ENCODE assay signal across 12 cellular contexts in the genomic region with DNA sequence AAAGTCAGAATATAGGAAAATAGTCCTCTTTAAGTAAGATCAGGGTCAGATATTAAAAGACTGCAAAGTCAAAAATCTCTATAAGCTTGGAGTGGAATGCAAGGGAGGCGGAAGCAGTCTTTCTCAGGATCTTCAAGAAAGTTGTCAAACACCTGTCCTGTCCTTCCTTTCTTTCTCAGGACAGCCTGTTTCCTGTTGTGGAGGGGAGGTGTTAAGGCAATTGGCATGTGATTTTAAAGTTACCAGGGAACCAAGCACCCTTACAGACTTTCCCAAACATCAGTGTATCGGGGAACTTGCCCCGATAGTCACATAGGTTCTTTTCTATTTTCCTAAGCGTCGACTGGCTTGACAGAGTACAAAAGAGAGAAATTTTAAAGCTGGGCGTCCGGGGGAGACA. TPM values are rescaled to one million over a fixed set of nuclear protein-coding genes. Genes with fewer than 3 reads are reported as not detected.
DNase-seq lines count a peak whose midpoint lies in the region; ATAC-seq and TF ChIP-seq lines count a peak whose summit lies in the region.
"Had no signal": no experiment of that assay in that cellular context is flagged by ENCODE, and none has a peak within 500 bp of the region (broad histone marks: within the 10 kb centered on the region; RNA-seq: fewer than 3 reads in every experiment).

No MANE protein-coding gene starts in this region.

- H3K9me3 Mint-ChIP-seq in stimulated activated naive CD8-positive, alpha-beta T cell treated with anti-CD3 and anti-CD28 coated beads, Interleukin-15, Interleukin-2, amounts not matched to agents 100 ng/mL and 50 ng/mL, for 24 hours: no peaks in the 10 kb centered on the region
- no peaks in the 10 kb centered on the region for H3K9me3 Mint-ChIP-seq in activated T-helper 17 cell treated with anti-CD3 and anti-CD28 coated beads, Interleukin-2, amount 50 U/mL, for 72 hours

- H3K4me1 ChIP-seq in iPS-20b (ENCODE audit: insufficient read depth, low read length): peaks cover 29% of the 10 kb centered on the region; the same call in 1 of the 2 replicates
- H3K4me1 ChIP-seq in testis: peaks cover 19% of the 10 kb centered on the region

- peak overlapping the region; percentile 83 for H3K9ac ChIP-seq in iPS-20b (ENCODE audit: low read depth, low read length)

- peaks cover 41% of the 10 kb centered on the region for H3K4me1 Mint-ChIP-seq in stimulated activated naive CD8-positive, alpha-beta T cell treated with anti-CD3 and anti-CD28 coated beads, Interleukin-15, Interleukin-2, amounts not matched to agents 100 ng/mL and 50 ng/mL, for 24 hours (ENCODE audit: low read depth)
- peaks cover 20% of the 10 kb centered on the region for H3K4me1 Mint-ChIP-seq in activated T-helper 17 cell treated with anti-CD3 and anti-CD28 coated beads, Interleukin-2, amount 50 U/mL, for 72 hours

- no peak overlapping the region for H3K27ac Mint-ChIP-seq in stimulated activated naive CD8-positive, alpha-beta T cell treated with anti-CD3 and anti-CD28 coated beads, Interleukin-15, Interleukin-2, amounts not matched to agents 100 ng/mL and 50 ng/mL, for 24 hours
- H3K27ac Mint-ChIP-seq in activated T-helper 17 cell treated with anti-CD3 and anti-CD28 coated beads, Interleukin-2, amount 50 U/mL, for 72 hours: peak overlapping the region; percentile 52

- intact Hi-C loops in testis (cut with DNase I; ENCODE audit: low total_unique reads): no loop called here

- no peaks in the 10 kb centered on the region for H3K27me3 Mint-ChIP-seq in stimulated activated naive CD8-positive, alpha-beta T cell treated with anti-CD3 and anti-CD28 coated beads, Interleukin-15, Interleukin-2, amounts not matched to agents 100 ng/mL and 50 ng/mL, for 24 hours
- H3K27me3 Mint-ChIP-seq in activated T-helper 17 cell treated with anti-CD3 and anti-CD28 coated beads, Interleukin-2, amount 50 U/mL, for 72 hours: no peaks in the 10 kb centered on the region

- no peak for TF ChIP-seq CTCF in testis (IDR thresholded peaks at IDR 0.05)

- peaks cover 24% of the 10 kb centered on the region for H3K36me3 Mint-ChIP-seq in stimulated activated naive CD8-positive, alpha-beta T cell treated with anti-CD3 and anti-CD28 coated beads, Interleukin-15, Interleukin-2, amounts not matched to agents 100 ng/mL and 50 ng/mL, for 24 hours (ENCODE audit: low read depth)
- H3K36me3 Mint-ChIP-seq in activated T-helper 17 cell treated with anti-CD3 and anti-CD28 coated beads, Interleukin-2, amount 50 U/mL, for 72 hours (ENCODE audit: low read depth): peaks cover 48% of the 10 kb centered on the region

- WGBS in testis, 2 donors: 82 to 85% methylated on average over 7 of the region's 7 CpGs

- TF ChIP-seq POLR2A in testis (IDR thresholded peaks at IDR 0.05): no peak

- H3K27me3 ChIP-seq in iPS-20b (ENCODE audit: insufficient read depth, low read length): no peaks in the 10 kb centered on the region
- no peaks in the 10 kb centered on the region for H3K27me3 ChIP-seq in testis
- H3K27me3 ChIP-seq: brain microvascular endothelial cell, right lobe of liver had no signal

- peak overlapping the region; percentile 20 for H3K4me3 Mint-ChIP-seq in stimulated activated naive CD8-positive, alpha-beta T cell treated with anti-CD3 and anti-CD28 coated beads, Interleukin-15, Interleukin-2, amounts not matched to agents 100 ng/mL and 50 ng/mL, for 24 hours
- peak overlapping the region; percentile 92 for H3K4me3 Mint-ChIP-seq in activated T-helper 17 cell treated with anti-CD3 and anti-CD28 coated beads, Interleukin-2, amount 50 U/mL, for 72 hours

- H3K36me3 ChIP-seq in iPS-20b (ENCODE audit: insufficient read depth, low read depth, low read length): peaks cover 40% of the 10 kb centered on the region
- no peaks in the 10 kb centered on the region for H3K36me3 ChIP-seq in testis (ENCODE audit: low read depth, missing control alignments)

- no peak for DNase-seq in stimulated activated naive CD8-positive, alpha-beta T cell treated with anti-CD3 and anti-CD28 coated beads, Interleukin-15, Interleukin-2, amounts not matched to agents 100 U/mL and 50 U/mL, for 24 hours
- DNase-seq in testis (no peak), pons (ENCODE audit: low spot score) (no peak), occipital lobe (lab: John Stamatoyannopoulos, UW) (no peak), NCI-H1930 (lab: John Stamatoyannopoulos, UW) (no peak)
- DNase-seq: brain microvascular endothelial cell; left ventricle myocardium superior; right lobe of liver; stimulated activated CD4-positive, alpha-beta T cell treated with anti-CD3 and anti-CD28 coated beads, Interleukin-2, amount 100 ng/mL, for 48 hours had no signal

- peak overlapping the region; percentile 93 for H3K4me3 ChIP-seq in iPS-20b (ENCODE audit: low read length)
- H3K4me3 ChIP-seq in testis: no peak overlapping the region
- H3K4me3 ChIP-seq: right lobe of liver had no signal

- H3K27ac ChIP-seq in iPS-20b (ENCODE audit: low read length) (peak overlapping the region; percentile 70), testis (no peak overlapping the region)
- H3K27ac ChIP-seq: brain microvascular endothelial cell, right lobe of liver had no signal

- no peak for ATAC-seq in stimulated activated naive CD8-positive, alpha-beta T cell treated with anti-CD3 and anti-CD28 coated beads, Interleukin-15, Interleukin-2, amounts not matched to agents 100 U/mL and 50 U/mL, for 24 hours
- ATAC-seq in activated T-helper 17 cell treated with anti-CD3 and anti-CD28 coated beads, Interleukin-2, amount 50 U/mL, for 72 hours (replicated peaks): no peak
- ATAC-seq: left ventricle myocardium superior, right lobe of liver had no signal

- H3K9me3 ChIP-seq in iPS-20b (ENCODE audit: insufficient read depth, low read depth, low read length): no peaks in the 10 kb centered on the region
- no peaks in the 10 kb centered on the region for H3K9me3 ChIP-seq in testis
- H3K9me3 ChIP-seq: right lobe of liver had no signal

RNA-seq across cellular contexts. Expression of a gene that starts 2.1 kb away (rescaled TPM):
- total RNA-seq in activated T-helper 17 cell treated with anti-CD3 and anti-CD28 coated beads, Interleukin-2, amount 50 U/mL, for 72 hours: 100 to 1,000 TPM; 164 to 216 TPM
- 100 to 1,000 TPM; 126 to 148 TPM for total RNA-seq in testis
- polyA plus RNA-seq in testis (ENCODE audit: insufficient read depth, low read depth, low replicate concordance): 190 TPM
- total RNA-seq in occipital lobe: 100 TPM

RNA-seq across cellular contexts. Expression of a gene that starts 2.3 kb away (rescaled TPM):
- total RNA-seq in activated T-helper 17 cell treated with anti-CD3 and anti-CD28 coated beads, Interleukin-2, amount 50 U/mL, for 72 hours: 10 to 100 TPM; 21.3 to 22.1 TPM
- total RNA-seq in testis (100 to 1,000 TPM; 122 to 135 TPM), occipital lobe (30.4 TPM)
- polyA plus RNA-seq in testis (ENCODE audit: insufficient read depth, low read depth, low replicate concordance): 88.9 TPM

RNA-seq across cellular contexts. Expression of a gene that starts 32.2 kb away (rescaled TPM):
- total RNA-seq in activated T-helper 17 cell treated with anti-CD3 and anti-CD28 coated beads, Interleukin-2, amount 50 U/mL, for 72 hours: 10 to 100 TPM; 25.4 to 48.2 TPM
- 10 to 100 TPM; 24.3 to 38.1 TPM for total RNA-seq in testis
- polyA plus RNA-seq in testis (ENCODE audit: insufficient read depth, low read depth, low replicate concordance): 20.9 TPM
- 8.0 TPM for total RNA-seq in occipital lobe

RNA-seq across cellular contexts. Expression of a gene that starts 43.0 kb away (rescaled TPM):
- 10 to 100 TPM in 1 of 2 donors, 1 to 10 TPM in 1; 5.4 to 14.6 TPM for total RNA-seq in activated T-helper 17 cell treated with anti-CD3 and anti-CD28 coated beads, Interleukin-2, amount 50 U/mL, for 72 hours
- total RNA-seq in testis (10 to 100 TPM in 1 of 2 donors, 1 to 10 TPM in 1; 6.4 to 11.1 TPM), occipital lobe (1.4 TPM)
- 6.9 TPM for polyA plus RNA-seq in testis (ENCODE audit: insufficient read depth, low read depth, low replicate concordance)

RNA-seq across cellular contexts. Expression of a gene that starts 57.3 kb away (rescaled TPM):
- total RNA-seq in activated T-helper 17 cell treated with anti-CD3 and anti-CD28 coated beads, Interleukin-2, amount 50 U/mL, for 72 hours: 1 to 10 TPM in 1 of 2 donors, under 1 TPM in 1; 0.56 to 1.2 TPM
- 10 to 100 TPM; 39.5 to 39.6 TPM for total RNA-seq in testis
- 16.6 TPM for polyA plus RNA-seq in testis (ENCODE audit: insufficient read depth, low read depth, low replicate concordance)
- 4.5 TPM for total RNA-seq in occipital lobe
